In genomic region chr1:27872059-27872801, GRCh38 we compare ENCODE assay signal across 8 cellular contexts. TPM values are rescaled to one million over a fixed set of nuclear protein-coding genes. Genes with fewer than 3 reads are reported as not detected.
DNase-seq lines count a peak whose midpoint lies in the region; ATAC-seq, FAIRE-seq and TF ChIP-seq lines count a peak whose summit lies in the region.

TSS of gene THEMIS2 (plus strand) at chr1:27872544. CDS start at chr1:27872572, 28 bp downstream.

- 10 to 14% methylated on average over 33 to 53 of the region's 53 CpGs for WGBS in pancreas, 2 donors
- 19 to 32% methylated on average over 14 to 28 of the region's 53 CpGs for WGBS in thyroid gland, 2 donors

- H3K27ac Mint-ChIP-seq in CD4-positive, alpha-beta T cell = peak within 1 kb of the TSS; percentile 85

- H3K27me3 ChIP-seq in CD4-positive, alpha-beta T cell (ENCODE audit: control insufficient read depth, insufficient read depth, low read length) = no peaks in the 10 kb centered on the region
- no peaks in the 10 kb centered on the region for H3K27me3 ChIP-seq in pancreas
- H3K27me3 ChIP-seq in thyroid gland = no peaks in the 10 kb centered on the region

- TF ChIP-seq CTCF in CD4-positive, alpha-beta T cell (IDR thresholded peaks at IDR 0.05) = no peak
- no peak for TF ChIP-seq CTCF in pancreas (IDR thresholded peaks at IDR 0.05)
- TF ChIP-seq CTCF in thyroid gland (IDR thresholded peaks at IDR 0.05) = no peak

- H3K4me1 ChIP-seq in pancreas (peaks cover 0 to 2% (median 0%) of the 10 kb centered on the region in 3 donors), thyroid gland (peaks cover 3 to 21% of the 10 kb centered on the region in 2 donors)

- no peaks in the 10 kb centered on the region for H3K27me3 Mint-ChIP-seq in CD4-positive, alpha-beta T cell

- FAIRE-seq in pancreas (lab: Jason Lieb, UNC) = no peak

- H3K4me3 ChIP-seq in pancreas (peak within 1 kb of the TSS; percentile 42 to 59 (median 46)), thyroid gland (replicated peaks in 1 of 3) (peak within 1 kb of the TSS; percentile 47 to 71 (median 60))

- peak; percentile 78 for ATAC-seq in CD4-positive, alpha-beta T cell (ENCODE audit: poor library complexity)
- peak; percentile 34 for ATAC-seq in HG02588 (IDR thresholded peaks at IDR 0.05; ENCODE audit: unreplicated experiment)
- ATAC-seq in SK-N-SH treated with all-trans-retinoic acid at 6 μM for 48 hours = peak; percentile 88
- peak; percentile 91 for ATAC-seq in Right ventricle myocardium superior (ENCODE audit: poor library complexity)
- ATAC-seq in pancreas = peak; percentile 80 to 91 (median 84)
- ATAC-seq in GM19452 (IDR thresholded peaks at IDR 0.05; ENCODE audit: unreplicated experiment) = no peak

- no peaks in the 10 kb centered on the region for H3K36me3 ChIP-seq in pancreas
- no peaks in the 10 kb centered on the region for H3K36me3 ChIP-seq in thyroid gland

- H3K27ac ChIP-seq in CD4-positive, alpha-beta T cell (ENCODE audit: low read depth, low read length) = peak within 1 kb of the TSS; percentile 51
- H3K27ac ChIP-seq in pancreas (peak within 1 kb of the TSS in 2 of 4 donors; percentile 69 to 75), thyroid gland (peak within 1 kb of the TSS; percentile 42 to 80 (median 66))

- H3K9me3 ChIP-seq in CD4-positive, alpha-beta T cell (ENCODE audit: control insufficient read depth, low read length) = no peaks in the 10 kb centered on the region
- H3K9me3 ChIP-seq in pancreas = no peaks in the 10 kb centered on the region
- no peaks in the 10 kb centered on the region for H3K9me3 ChIP-seq in thyroid gland

- peaks cover 19% of the 10 kb centered on the region for H3K36me3 Mint-ChIP-seq in CD4-positive, alpha-beta T cell (ENCODE audit: low read depth)

- no peaks in the 10 kb centered on the region for H3K9me3 Mint-ChIP-seq in CD4-positive, alpha-beta T cell

- POLR2A ChIA-PET in CD4-positive, alpha-beta T cell (lab: Charles Lee) = interaction anchor here (0.7 kb wide), 1 partner anchor 89 kb away, joined by 3 read pairs; no protein-coding TSS in a partner anchor

- DNase-seq in CD4-positive, alpha-beta T cell = peak; percentile 66 to 84 (median 76)
- DNase-seq in activated naive CD4-positive, alpha-beta T cell treated with anti-CD3 and anti-CD28 coated beads, Interleukin-2, amount 50 U/mL, for 16 hours = peak; percentile 86
- DNase-seq in Right ventricle myocardium superior (peak; percentile 85), pancreas (peak; percentile 38 to 85 (median 60)), thyroid gland (peak; percentile 73 to 74)

- intact Hi-C loops in CD4-positive, alpha-beta T cell (cut with DNase I, micrococcal nuclease) = loop anchor here in 1 of 2 experiments (1.0 to 2.0 kb wide), 2 partner anchors 41 to 216 kb away; partner anchors contain the start of gene EYA3
- intact Hi-C loops in Right ventricle myocardium superior (cut with DNase I) (no loop called here), pancreas (cut with DNase I) (no loop called here), thyroid gland (cut with DNase I) (no loop called here)

- peak within 1 kb of the TSS; percentile 100 for H3K4me3 Mint-ChIP-seq in CD4-positive, alpha-beta T cell

- TF ChIP-seq POLR2A in thyroid gland (IDR thresholded peaks at IDR 0.05) = peak; percentile 1 to 81

- peaks cover 36% of the 10 kb centered on the region for H3K4me1 Mint-ChIP-seq in CD4-positive, alpha-beta T cell (ENCODE audit: low read depth)

- CTCF ChIA-PET in CD4-positive, alpha-beta T cell (lab: Charles Lee) = no interaction called here

TF ChIP-seq in SK-N-SH treated with all-trans-retinoic acid at 6 μM for 48 hours, 23 proteins besides CTCF, POLR2A, EP300 and RAD21:
- TF ChIP-seq ARNTL (CRISPR knock-in tag; IDR thresholded peaks at IDR 0.05; ENCODE audit: borderline replicate concordance, low read depth) (no peak), ZNF565 (CRISPR knock-in tag; conservative IDR thresholded peaks at IDR 0.05; ENCODE audit: low read depth) (no peak), CREB5 (CRISPR knock-in tag; IDR thresholded peaks at IDR 0.05; ENCODE audit: low read depth) (no peak)

RNA-seq across cellular contexts. Expression of gene THEMIS2, which starts in this region (rescaled TPM):
- total RNA-seq in CD4-positive, alpha-beta T cell = 10 to 100 TPM; 20.2 to 21.6 TPM
- total RNA-seq in Right ventricle myocardium superior (9.4 TPM), pancreas (10 to 100 TPM in 2 of 6 donors, 1 to 10 TPM in 3, under 1 TPM in 1; 0.98 to 19.1 (median 5.3) TPM), thyroid gland (10 to 100 TPM; 20.1 to 36.0 (median 25.0) TPM)
- polyA plus RNA-seq in pancreas = 1 to 10 TPM; 4.3 to 5.7 TPM
